ENCODE assay signal across 8 cellular contexts in genomic region chr15:84980196-84981053, GRCh38. TPM values are rescaled to one million over a fixed set of nuclear protein-coding genes. Genes with fewer than 3 reads are reported as not detected.
DNase-seq lines count a peak whose midpoint lies in the region; ATAC-seq and TF ChIP-seq lines count a peak whose summit lies in the region.

No MANE protein-coding gene starts in this region.

- ATAC-seq in stimulated activated naive CD8-positive, alpha-beta T cell treated with anti-CD3 and anti-CD28 coated beads, Interleukin-15, amount 100 ng/mL, for 72 hours: peak; percentile 81

- H3K36me3 ChIP-seq in GM23248 (ENCODE audit: low read depth) (no peaks in the 10 kb centered on the region), KOPT-K1 (ENCODE audit: insufficient read depth, low read length) (no peaks in the 10 kb centered on the region), neural cell (ENCODE audit: insufficient read depth, low read length) (no peaks in the 10 kb centered on the region)

- TF ChIP-seq RAD21 in neural cell (conservative IDR thresholded peaks at IDR 0.05): peak; percentile 22

- H3K4me2 ChIP-seq in GM23248 (ENCODE audit: unreplicated experiment) (peak overlapping the region; percentile 84), neural cell (ENCODE audit: low read length) (peak overlapping the region; percentile 35)

- DNase-seq in EH (ENCODE audit: low read depth) (peak; percentile 87), GM23248 (peak; percentile 94), RPMI8226 (peak; percentile 90), fibroblast of the conjunctiva (ENCODE audit: low read depth) (peak; percentile 36)
- DNase-seq in activated effector memory CD4-positive, alpha-beta T cell treated with Interleukin-2 at 50 U/mL for 16 hours: peak; percentile 86
- peak; percentile 87 to 89 for DNase-seq in stimulated activated naive CD8-positive, alpha-beta T cell treated with anti-CD3 and anti-CD28 coated beads, Interleukin-15, amount 100 ng/mL, for 72 hours

- H3K4me3 Mint-ChIP-seq in stimulated activated naive CD8-positive, alpha-beta T cell treated with anti-CD3 and anti-CD28 coated beads, Interleukin-15, amount 100 ng/mL, for 72 hours: peak overlapping the region; percentile 93 to 95

- H3K4me3 ChIP-seq in GM23248 (peak overlapping the region; percentile 96), neural cell (ENCODE audit: low read length) (peak overlapping the region; percentile 91)

- TF ChIP-seq EP300 in neural cell (conservative IDR thresholded peaks at IDR 0.05; ENCODE audit: poor library complexity, severe bottlenecking): peak; percentile 28

- peaks cover 10% of the 10 kb centered on the region for H3K4me1 ChIP-seq in GM23248 (ENCODE audit: insufficient read depth)

- in situ Hi-C loops in GM23248 (cut with MboI): no loop called here

- H3K9ac ChIP-seq in GM23248: peak overlapping the region; percentile 93
- peak overlapping the region; percentile 67 for H3K9ac ChIP-seq in neural cell (ENCODE audit: low read length)

- peaks cover 32% of the 10 kb centered on the region for H3K79me2 ChIP-seq in GM23248 (ENCODE audit: insufficient read depth)
- H3K79me2 ChIP-seq in neural cell (replicated peaks; ENCODE audit: insufficient read depth, low read length): no peaks in the 10 kb centered on the region

- H3F3A ChIP-seq in GM23248 (ENCODE audit: insufficient read depth) (0 out of 2 replicates have a peak, but pooled peaks cover 18% of the 10 kb centered on the region), neural cell (ENCODE audit: insufficient read depth, low read length, poor library complexity, severe bottlenecking) (no peaks in the 10 kb centered on the region)

- peak overlapping the region; percentile 92 to 96 for H3K27ac Mint-ChIP-seq in stimulated activated naive CD8-positive, alpha-beta T cell treated with anti-CD3 and anti-CD28 coated beads, Interleukin-15, amount 100 ng/mL, for 72 hours

- no peaks in the 10 kb centered on the region for H3K9me3 Mint-ChIP-seq in stimulated activated naive CD8-positive, alpha-beta T cell treated with anti-CD3 and anti-CD28 coated beads, Interleukin-15, amount 100 ng/mL, for 72 hours

- H3K27ac ChIP-seq in GM23248: peak overlapping the region; percentile 89
- H3K27ac ChIP-seq in KOPT-K1 (ENCODE audit: low read depth, low read length, poor library complexity, severe bottlenecking): peak overlapping the region; percentile 72
- peak overlapping the region; percentile 43 for H3K27ac ChIP-seq in neural cell (ENCODE audit: low read length)

- H3K9me3 ChIP-seq in GM23248 (ENCODE audit: low read depth): no peaks in the 10 kb centered on the region
- H3K9me3 ChIP-seq in KOPT-K1 (ENCODE audit: insufficient read depth, low read length, poor library complexity, severe bottlenecking): no peaks in the 10 kb centered on the region
- no peaks in the 10 kb centered on the region for H3K9me3 ChIP-seq in neural cell (ENCODE audit: low read length)

- H3K27me3 ChIP-seq in GM23248 (replicated peaks; ENCODE audit: insufficient read depth) (no peaks in the 10 kb centered on the region), neural cell (ENCODE audit: insufficient read depth, low read depth, low read length) (peaks cover 49% of the 10 kb centered on the region)

- peak; percentile 29 for TF ChIP-seq CTCF in neural cell (IDR thresholded peaks at IDR 0.05; ENCODE audit: poor library complexity, severe bottlenecking)

- H3K9me2 ChIP-seq in GM23248 (ENCODE audit: insufficient read depth): no peaks in the 10 kb centered on the region
- no peaks in the 10 kb centered on the region for H3K9me2 ChIP-seq in neural cell (ENCODE audit: insufficient read depth, low read length)

- 1 to 2% methylated on average over 43 to 45 of the region's 66 CpGs for WGBS in GM23248 (ENCODE audit: low coverage in 1 of 2, low lambda C conversion rate in 2 of 2, missing lambda C conversion rate in 2 of 2), 2 experiments

- H3K4me1 Mint-ChIP-seq in stimulated activated naive CD8-positive, alpha-beta T cell treated with anti-CD3 and anti-CD28 coated beads, Interleukin-15, amount 100 ng/mL, for 72 hours: peaks cover 51% of the 10 kb centered on the region

- H2AFZ ChIP-seq in GM23248 (peak overlapping the region; percentile 90), neural cell (ENCODE audit: low read depth, low read length) (peak overlapping the region; percentile 73)

- H3K27me3 Mint-ChIP-seq in stimulated activated naive CD8-positive, alpha-beta T cell treated with anti-CD3 and anti-CD28 coated beads, Interleukin-15, amount 100 ng/mL, for 72 hours: peaks cover 16% of the 10 kb centered on the region

- H4K20me1 ChIP-seq in GM23248 (ENCODE audit: insufficient read depth): no peaks in the 10 kb centered on the region
- no peaks in the 10 kb centered on the region for H4K20me1 ChIP-seq in neural cell (ENCODE audit: insufficient read depth)

TF ChIP-seq in neural cell, 6 proteins besides CTCF, POLR2A, EP300 and RAD21:
- peak; percentile 72 for TF ChIP-seq POLR2AphosphoS5 (IDR thresholded peaks at IDR 0.05)
- TF ChIP-seq EZH2 (IDR thresholded peaks at IDR 0.05; ENCODE audit: borderline replicate concordance, insufficient read depth, low read length, poor library complexity, severe bottlenecking): no peak
- TF ChIP-seq REST (IDR thresholded peaks at IDR 0.05; ENCODE audit: borderline replicate concordance): peak; percentile 13
- TF ChIP-seq MXI1 (conservative IDR thresholded peaks at IDR 0.05; ENCODE audit: poor library complexity, severe bottlenecking): peak; percentile 76
- peak; percentile 56 for TF ChIP-seq TAF1 (IDR thresholded peaks at IDR 0.05; ENCODE audit: low read depth)
- no peak for TF ChIP-seq SMC3 (conservative IDR thresholded peaks at IDR 0.05; ENCODE audit: poor library complexity)

RNA-seq across cellular contexts. Expression of gene PDE8A, which starts 1.2 kb away (rescaled TPM):
- total RNA-seq in GM23248 (2014; rRNA removed; shearing (Covaris generic)): 22.7 and 28.5 TPM in 2 replicates
- polyA plus RNA-seq in GM23248 (2016; fragmentation: Nextera tagmentation; extraction: Ambion mirVana) (13.9 and 14.0 TPM in 2 replicates), neural cell (13.2 and 17.6 TPM in 2 replicates)
- polyA minus RNA-seq in neural cell: 13.6 and 14.9 TPM in 2 replicates

Comparison
In these comparisons a context has a peak if more than half of its experiments do, and no peak if none do; other contexts are left out.
1. Peak in every context shown above with its lines: DNase-seq, ATAC-seq, H3K4me3 ChIP-seq and H3K27ac ChIP-seq.
2. DNase-seq: peak in every context shown above with its lines; median percentile 94 in GM23248; 90 in RPMI8226; 88 in stimulated activated naive CD8-positive, alpha-beta T cell treated with anti-CD3 and anti-CD28 coated beads, Interleukin-15, amount 100 ng/mL, for 72 hours; 87 in EH; 86 in activated effector memory CD4-positive, alpha-beta T cell treated with Interleukin-2 at 50 U/mL for 16 hours; 36 in fibroblast of the conjunctiva.